21 cellular contexts compared by ENCODE assay signal in genomic region chr3:25534007-25534406, GRCh38.
"Had no signal": no experiment of that assay in that cellular context is flagged by ENCODE, and none has a peak within 500 bp of the region (broad histone marks: within the 10 kb centered on the region; RNA-seq: fewer than 3 reads in every experiment).

No MANE protein-coding gene starts in this region.

- FAIRE-seq: colon, endothelial cell of umbilical vein, frontal cortex, keratinocyte had no signal

- DNase-seq: dermis blood vessel endothelial cell; dorsolateral prefrontal cortex; effector CD4-positive, alpha-beta T cell; effector memory CD4-positive, alpha-beta T cell; foreskin keratinocyte; heart left ventricle; hippocampal formation; left cardiac atrium; left ventricle myocardium superior; lower lobe of right lung; mesenchymal stem cell; mucosa of descending colon; naive B cell had no signal

- H3K4me1 ChIP-seq: foreskin keratinocyte, left lung, lower lobe of right lung had no signal

- ATAC-seq: foreskin keratinocyte, gastroesophageal sphincter, heart left ventricle, left cardiac atrium, left lung, left ventricle myocardium superior, lower lobe of right lung, mucosa of descending colon had no signal

- H3K27me3 ChIP-seq: dorsolateral prefrontal cortex, esophagus muscularis mucosa, foreskin keratinocyte, gastroesophageal sphincter, heart left ventricle, left lung had no signal

- H3K4me3 ChIP-seq: coronary artery, dorsolateral prefrontal cortex, esophagus muscularis mucosa, gastroesophageal sphincter, heart left ventricle, left lung, lower lobe of right lung, mucosa of descending colon had no signal

- H3K27ac ChIP-seq: coronary artery, dorsolateral prefrontal cortex, esophagus muscularis mucosa, foreskin keratinocyte, heart left ventricle, left lung, lower lobe of right lung had no signal

- H3K36me3 ChIP-seq: left lung, lower lobe of right lung had no signal
